In genomic region chr2:69588945-69589344, GRCh38 we compare ENCODE assay signal across 20 cellular contexts. TPM values are rescaled to one million over a fixed set of nuclear protein-coding genes. Genes with fewer than 3 reads are reported as not detected.
DNase-seq lines count a peak whose midpoint lies in the region; ATAC-seq and TF ChIP-seq lines count a peak whose summit lies in the region.
"Had no signal": no experiment of that assay in that cellular context is flagged by ENCODE, and none has a peak within 500 bp of the region (broad histone marks: within the 10 kb centered on the region; RNA-seq: fewer than 3 reads in every experiment).

No MANE protein-coding gene starts in this region.

- no peak for DNase-seq in activated CD4-positive, alpha-beta memory T cell treated with anti-CD3 and anti-CD28 coated beads for 36 hours
- DNase-seq in activated CD4-positive, alpha-beta memory T cell treated with anti-CD3 and anti-CD28 coated beads, Interleukin-2, amount 10 ng/mL, durations not matched to agents 7 days and 5 days: no peak
- DNase-seq in HFFc6 (no peak), adrenal gland (no peak), natural killer cell (no peak)
- DNase-seq: activated effector memory CD4-positive, alpha-beta T cell treated with Interleukin-2 at 50 U/mL for 16 hours; DMS53; H9; head of caudate nucleus; mammary epithelial cell; NCI-H1436; NCI-H2171 treated with DMSO at 0.1 percent for 48 hours; ovary; SJCRH30; T-helper 2 cell; WERI-Rb-1 had no signal

- no peak overlapping the region for H3K4me3 Mint-ChIP-seq in activated CD4-positive, alpha-beta memory T cell treated with anti-CD3 and anti-CD28 coated beads for 36 hours
- H3K4me3 Mint-ChIP-seq in activated CD4-positive, alpha-beta memory T cell treated with anti-CD3 and anti-CD28 coated beads, Interleukin-2, amount 10 ng/mL, durations not matched to agents 7 days and 5 days: no peak overlapping the region
- H3K4me3 Mint-ChIP-seq in HFFc6 (no peak overlapping the region), natural killer cell (no peak overlapping the region)
- H3K4me3 Mint-ChIP-seq: H9 had no signal

- CTCF ChIA-PET in activated CD4-positive, alpha-beta memory T cell treated with anti-CD3 and anti-CD28 coated beads for 36 hours (lab: Charles Lee): interaction anchor here (0.8 to 13.6 kb wide), 2 partner anchors 26 to 136 kb away, joined by 4 to 175 read pairs; no protein-coding TSS in a partner anchor
- CTCF ChIA-PET in activated CD4-positive, alpha-beta memory T cell treated with anti-CD3 and anti-CD28 coated beads, Interleukin-2, amount 10 ng/mL, durations not matched to agents 7 days and 5 days (lab: Charles Lee): interaction anchor here (1.2 to 1.8 kb wide), 2 partner anchors 10 to 23 kb away, joined by 5 to 13 read pairs; no protein-coding TSS in a partner anchor

- no peaks in the 10 kb centered on the region for H3K27me3 ChIP-seq in adrenal gland
- H3K27me3 ChIP-seq: BLaER1 treated with 17β-estradiol and CSF1 and Interleukin-3, amounts not matched to agents 10 nM and 100 nM; ovary; SJCRH30 had no signal

- no peak overlapping the region for H3K4me3 ChIP-seq in adrenal gland
- H3K4me3 ChIP-seq: BLaER1 treated with 17β-estradiol and CSF1 and Interleukin-3, amounts not matched to agents 10 nM and 100 nM; ovary; SJCRH30 had no signal

- intact Hi-C loops in activated CD4-positive, alpha-beta memory T cell treated with anti-CD3 and anti-CD28 coated beads for 36 hours (cut with micrococcal nuclease): no loop called here
- intact Hi-C loops in adrenal gland (cut with DNase I): no loop called here
- intact Hi-C loops in natural killer cell (cut with micrococcal nuclease): no loop called here

- no peaks in the 10 kb centered on the region for H3K27me3 Mint-ChIP-seq in activated CD4-positive, alpha-beta memory T cell treated with anti-CD3 and anti-CD28 coated beads for 36 hours
- no peaks in the 10 kb centered on the region for H3K27me3 Mint-ChIP-seq in activated CD4-positive, alpha-beta memory T cell treated with anti-CD3 and anti-CD28 coated beads, Interleukin-2, amount 10 ng/mL, durations not matched to agents 7 days and 5 days
- H3K27me3 Mint-ChIP-seq in HFFc6 (ENCODE audit: insufficient read depth) (no peaks in the 10 kb centered on the region; the same call in 1 of the 2 replicates), natural killer cell (ENCODE audit: low read depth in 2 of 2) (no peaks in the 10 kb centered on the region)

- H3K27ac Mint-ChIP-seq in activated CD4-positive, alpha-beta memory T cell treated with anti-CD3 and anti-CD28 coated beads for 36 hours: peak overlapping the region; percentile 63
- H3K27ac Mint-ChIP-seq in activated CD4-positive, alpha-beta memory T cell treated with anti-CD3 and anti-CD28 coated beads, Interleukin-2, amount 10 ng/mL, durations not matched to agents 7 days and 5 days: no peak overlapping the region
- H3K27ac Mint-ChIP-seq in HFFc6 (0 out of 2 replicates have a peak overlapping the region, but pooled peaks have one; percentile 7), natural killer cell (peak overlapping the region; percentile 58 to 76)

- TF ChIP-seq CTCF in HFFc6 (IDR thresholded peaks at IDR 0.05) (no peak), adrenal gland (IDR thresholded peaks at IDR 0.05) (no peak), natural killer cell (IDR thresholded peaks at IDR 0.05) (no peak)

- H3K4me1 Mint-ChIP-seq in activated CD4-positive, alpha-beta memory T cell treated with anti-CD3 and anti-CD28 coated beads for 36 hours (ENCODE audit: low read depth): peaks cover 78% of the 10 kb centered on the region
- peaks cover 64% of the 10 kb centered on the region for H3K4me1 Mint-ChIP-seq in activated CD4-positive, alpha-beta memory T cell treated with anti-CD3 and anti-CD28 coated beads, Interleukin-2, amount 10 ng/mL, durations not matched to agents 7 days and 5 days
- peaks cover 37% of the 10 kb centered on the region for H3K4me1 Mint-ChIP-seq in HFFc6 (ENCODE audit: low read depth)
- H3K4me1 Mint-ChIP-seq in natural killer cell: peaks cover 75 to 76% of the 10 kb centered on the region in 2 donors

- POLR2A ChIA-PET in activated CD4-positive, alpha-beta memory T cell treated with anti-CD3 and anti-CD28 coated beads for 36 hours (lab: Charles Lee): interaction anchor here (0.6 kb wide), 1 partner anchor 88 kb away, joined by 3 read pairs; no protein-coding TSS in a partner anchor
- POLR2A ChIA-PET in activated CD4-positive, alpha-beta memory T cell treated with anti-CD3 and anti-CD28 coated beads, Interleukin-2, amount 10 ng/mL, durations not matched to agents 7 days and 5 days (lab: Charles Lee): interaction anchor here (1.0 kb wide), 1 partner anchor 19 kb away, joined by 3 read pairs; no protein-coding TSS in a partner anchor

- H3K4me1 ChIP-seq in adrenal gland (replicated peaks in 1 of 2): peaks cover 12 to 34% of the 10 kb centered on the region in 2 donors
- H3K4me1 ChIP-seq: SJCRH30 had no signal

- TF ChIP-seq POLR2A in adrenal gland (IDR thresholded peaks at IDR 0.05): no peak

- peak overlapping the region in 3 of 5 donors; percentile 50 to 80 (median 77) for H3K27ac ChIP-seq in adrenal gland
- H3K27ac ChIP-seq: BLaER1 treated with 17β-estradiol and CSF1 and Interleukin-3, amounts not matched to agents 10 nM and 100 nM; ovary; SJCRH30; WERI-Rb-1 had no signal

- no peaks in the 10 kb centered on the region for H3K9me3 ChIP-seq in adrenal gland (replicated peaks in 1 of 3)
- H3K9me3 ChIP-seq: ovary, SJCRH30 had no signal

- no peak for ATAC-seq in natural killer cell
- ATAC-seq in HG02798 (IDR thresholded peaks at IDR 0.05; ENCODE audit: poor library complexity, unreplicated experiment): no peak
- ATAC-seq in GM21786 (IDR thresholded peaks at IDR 0.05; ENCODE audit: unreplicated experiment): no peak
- ATAC-seq in GM18519 (IDR thresholded peaks at IDR 0.05; ENCODE audit: low FRiP score, unreplicated experiment): no peak

- WGBS in adrenal gland, 4 donors: 76 to 86% (median 81%) methylated on average over 6 of the region's 6 CpGs

- H3K9me3 Mint-ChIP-seq in activated CD4-positive, alpha-beta memory T cell treated with anti-CD3 and anti-CD28 coated beads for 36 hours: no peaks in the 10 kb centered on the region
- H3K9me3 Mint-ChIP-seq in activated CD4-positive, alpha-beta memory T cell treated with anti-CD3 and anti-CD28 coated beads, Interleukin-2, amount 10 ng/mL, durations not matched to agents 7 days and 5 days: no peaks in the 10 kb centered on the region
- H3K9me3 Mint-ChIP-seq in HFFc6 (no peaks in the 10 kb centered on the region), natural killer cell (no peaks in the 10 kb centered on the region)
- H3K9me3 Mint-ChIP-seq: H9 had no signal

- no peaks in the 10 kb centered on the region for H3K36me3 ChIP-seq in adrenal gland (replicated peaks in 1 of 2)
- H3K36me3 ChIP-seq: ovary, SJCRH30, WERI-Rb-1 had no signal

- H3K36me3 Mint-ChIP-seq in activated CD4-positive, alpha-beta memory T cell treated with anti-CD3 and anti-CD28 coated beads for 36 hours: no peaks in the 10 kb centered on the region
- H3K36me3 Mint-ChIP-seq in activated CD4-positive, alpha-beta memory T cell treated with anti-CD3 and anti-CD28 coated beads, Interleukin-2, amount 10 ng/mL, durations not matched to agents 7 days and 5 days (ENCODE audit: low read depth): peaks cover 16% of the 10 kb centered on the region
- H3K36me3 Mint-ChIP-seq in HFFc6 (ENCODE audit: low read depth) (peaks cover 7% of the 10 kb centered on the region), natural killer cell (no peaks in the 10 kb centered on the region)

RNA-seq across cellular contexts. Expression of gene AAK1, which starts 54.6 kb away (rescaled TPM):
- total RNA-seq in activated CD4-positive, alpha-beta memory T cell treated with anti-CD3 and anti-CD28 coated beads for 36 hours: 10 to 100 TPM; 95.2 to 99.3 TPM
- 100 to 1,000 TPM; 115 to 121 TPM for total RNA-seq in activated CD4-positive, alpha-beta memory T cell treated with anti-CD3 and anti-CD28 coated beads, Interleukin-2, amount 10 ng/mL, durations not matched to agents 7 days and 5 days
- total RNA-seq in HFFc6 (2021; fragmentation: NEBNext Ultra II Directional; extraction: Animal tissue kit (Norgen Biotek cat#: 25700)): 100 to 1,000 TPM in 5 of 6 experiments, 10 to 100 TPM in 1; 96.6 to 123 (median 108) TPM
- total RNA-seq in adrenal gland (100 to 1,000 TPM in 1 of 8 donors, 10 to 100 TPM in 7; 44.1 to 106 (median 80.7) TPM), natural killer cell (100 to 1,000 TPM; 174 to 249 (median 204) TPM)
- 10 to 100 TPM; 26.2 to 39.8 (median 37.4) TPM for polyA plus RNA-seq in adrenal gland
